8 cellular contexts compared by ENCODE assay signal in the genomic region with DNA sequence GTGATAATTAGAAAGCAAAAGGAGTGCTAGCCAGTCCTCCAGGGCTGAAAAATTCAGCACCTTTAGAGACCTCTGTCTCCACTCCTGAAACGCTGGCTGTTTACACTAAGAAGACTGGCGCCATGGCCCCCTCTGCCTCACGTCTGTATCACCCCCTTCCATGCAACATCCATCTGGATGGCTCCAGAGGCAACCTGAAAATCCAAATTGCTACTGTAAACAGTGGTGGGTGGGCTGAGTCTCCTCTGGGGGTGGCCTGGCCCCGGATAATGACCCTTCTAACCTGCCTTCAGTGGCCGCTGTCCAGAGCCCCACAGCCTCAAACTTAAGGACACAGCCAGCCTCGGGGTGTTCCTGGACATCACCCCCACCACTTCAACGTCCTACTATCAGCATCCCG. TPM values are rescaled to one million over a fixed set of nuclear protein-coding genes. Genes with fewer than 3 reads are reported as not detected.
DNase-seq lines count a peak whose midpoint lies in the region; ATAC-seq lines count a peak whose summit lies in the region.

No MANE protein-coding gene starts in this region.

- H3K27me3 Mint-ChIP-seq in stimulated activated naive CD8-positive, alpha-beta T cell treated with anti-CD3 and anti-CD28 coated beads, Interleukin-15, Interleukin-2, amounts not matched to agents 100 ng/mL and 50 ng/mL, for 24 hours = peaks cover 46% of the 10 kb centered on the region

- no peak overlapping the region for H3K27ac ChIP-seq in muscle layer of duodenum (ENCODE audit: low read length)

- no peak for ATAC-seq in stimulated activated naive CD8-positive, alpha-beta T cell treated with anti-CD3 and anti-CD28 coated beads, Interleukin-15, Interleukin-2, amounts not matched to agents 100 U/mL and 50 U/mL, for 24 hours
- ATAC-seq in left lobe of liver = no peak

- peaks cover 7% of the 10 kb centered on the region for H3K4me1 Mint-ChIP-seq in stimulated activated naive CD8-positive, alpha-beta T cell treated with anti-CD3 and anti-CD28 coated beads, Interleukin-15, Interleukin-2, amounts not matched to agents 100 ng/mL and 50 ng/mL, for 24 hours (ENCODE audit: low read depth)

- H3K9me3 Mint-ChIP-seq in stimulated activated naive CD8-positive, alpha-beta T cell treated with anti-CD3 and anti-CD28 coated beads, Interleukin-15, Interleukin-2, amounts not matched to agents 100 ng/mL and 50 ng/mL, for 24 hours = no peaks in the 10 kb centered on the region

- no peak for DNase-seq in stimulated activated naive CD8-positive, alpha-beta T cell treated with anti-CD3 and anti-CD28 coated beads, Interleukin-15, Interleukin-2, amounts not matched to agents 100 U/mL and 50 U/mL, for 24 hours
- DNase-seq in dermis blood vessel endothelial cell (peak; percentile 7), NCI-H526 treated with DMSO at 0.1 percent for 48 hours (lab: John Stamatoyannopoulos, UW) (no peak), left lobe of liver (ENCODE audit: low spot score) (no peak), GM03348 (ENCODE audit: low spot score) (no peak), NOMO-1 treated with DMSO at 0.1 percent for 48 hours (lab: John Stamatoyannopoulos, UW; ENCODE audit: unreplicated experiment) (no peak)

- H3K36me3 ChIP-seq in muscle layer of duodenum (ENCODE audit: control insufficient read depth in 1 of 2, insufficient read depth in 2 of 2, low read length in 2 of 2) = no peaks in the 10 kb centered on the region

- H3K4me3 Mint-ChIP-seq in stimulated activated naive CD8-positive, alpha-beta T cell treated with anti-CD3 and anti-CD28 coated beads, Interleukin-15, Interleukin-2, amounts not matched to agents 100 ng/mL and 50 ng/mL, for 24 hours = peak overlapping the region; percentile 74

- no peaks in the 10 kb centered on the region for H3K9me3 ChIP-seq in muscle layer of duodenum (ENCODE audit: control insufficient read depth in 1 of 2, low read length in 2 of 2)

- H3K4me3 ChIP-seq in muscle layer of duodenum (ENCODE audit: low read depth in 1 of 2, low read length in 2 of 2) = peak overlapping the region; percentile 84 to 87

- H3K27ac Mint-ChIP-seq in stimulated activated naive CD8-positive, alpha-beta T cell treated with anti-CD3 and anti-CD28 coated beads, Interleukin-15, Interleukin-2, amounts not matched to agents 100 ng/mL and 50 ng/mL, for 24 hours = no peak overlapping the region

- peaks cover 9 to 13% of the 10 kb centered on the region in 2 donors for H3K4me1 ChIP-seq in muscle layer of duodenum (ENCODE audit: control insufficient read depth in 1 of 2, insufficient read depth in 2 of 2, low read length in 2 of 2)

- peaks cover 5% of the 10 kb centered on the region for H3K27me3 ChIP-seq in muscle layer of duodenum (ENCODE audit: low read depth, low read length)

- no peaks in the 10 kb centered on the region for H3K36me3 Mint-ChIP-seq in stimulated activated naive CD8-positive, alpha-beta T cell treated with anti-CD3 and anti-CD28 coated beads, Interleukin-15, Interleukin-2, amounts not matched to agents 100 ng/mL and 50 ng/mL, for 24 hours (ENCODE audit: low read depth)

RNA-seq across cellular contexts. Expression of a gene that starts 1.4 kb away (rescaled TPM):
- total RNA-seq in dermis blood vessel endothelial cell = 15.9 and 16.5 TPM in 2 replicates
- total RNA-seq in left lobe of liver = 6.3 TPM
